ENCODE assay signal across 8 cellular contexts in genomic region chr1:23019094-23019850, GRCh38. TPM values are rescaled to one million over a fixed set of nuclear protein-coding genes. Genes with fewer than 3 reads are reported as not detected.
A peak's percentile ranks its signal among the peaks of the same experiment; 100 is the strongest.
DNase-seq lines count a peak whose midpoint lies in the region; ATAC-seq, FAIRE-seq and TF ChIP-seq lines count a peak whose summit lies in the region.

Gene KDM1A (plus strand): TSS chr1:23019468. CDS start chr1:23019597, 129 bp downstream.

- ATAC-seq in GM18868 (IDR thresholded peaks at IDR 0.05; ENCODE audit: unreplicated experiment): peak; percentile 90
- peak; percentile 94 for ATAC-seq in HG03108 (IDR thresholded peaks at IDR 0.05; ENCODE audit: unreplicated experiment)

- H3K4me3 ChIP-seq in AG04450 (ENCODE audit: low read depth, low read length) (peak within 1 kb of the TSS; percentile 86), WERI-Rb-1 (ENCODE audit: low read depth, low read length) (peak within 1 kb of the TSS; percentile 99), mammary epithelial cell (replicated peaks in 1 of 3; ENCODE audit: insufficient read depth in 1 of 3, low read depth in 2 of 3, low read length in 3 of 3) (peak within 1 kb of the TSS; percentile 81 to 99 (median 86)), iPS-20b (ENCODE audit: low read length) (peak within 1 kb of the TSS; percentile 98), small intestine (ENCODE audit: low read depth in 1 of 2, low read length in 2 of 2) (peak within 1 kb of the TSS; percentile 91 to 98)

- CTCF ChIA-PET in AG04450 (lab: Charles Lee): interaction anchor here (2.3 kb wide), 1 partner anchor 165 kb away, joined by 6 read pairs; no protein-coding TSS in a partner anchor
- CTCF ChIA-PET in mammary epithelial cell (lab: Charles Lee; ENCODE audit: low non-redundant PET): interaction anchor here (0.7 kb wide), 1 partner anchor 191 kb away, joined by 3 read pairs; no protein-coding TSS in a partner anchor

- peaks cover 50% of the 10 kb centered on the region for H3K79me2 ChIP-seq in mammary epithelial cell (ENCODE audit: insufficient read depth, low read length)

- H3K27me3 ChIP-seq in AG04450 (ENCODE audit: control insufficient read depth, insufficient read depth, low read length): no peaks in the 10 kb centered on the region
- no peaks in the 10 kb centered on the region for H3K27me3 ChIP-seq in WERI-Rb-1 (ENCODE audit: insufficient read depth, low read depth, severe bottlenecking)
- no peaks in the 10 kb centered on the region for H3K27me3 ChIP-seq in mammary epithelial cell (ENCODE audit: insufficient read depth, low read length)
- no peaks in the 10 kb centered on the region for H3K27me3 ChIP-seq in iPS-20b (ENCODE audit: insufficient read depth, low read length)
- no peaks in the 10 kb centered on the region for H3K27me3 ChIP-seq in small intestine (ENCODE audit: control insufficient read depth in 2 of 2, insufficient read depth in 2 of 2, low read length in 2 of 2)

- DNase-seq in AG04450 (ENCODE audit: low read depth, low spot score): peak; percentile 92
- peak; percentile 98 for DNase-seq in NCI-H2196 (lab: John Stamatoyannopoulos, UW; ENCODE audit: unreplicated experiment)
- DNase-seq in WERI-Rb-1: peak; percentile 99
- peak; percentile 97 for DNase-seq in mammary epithelial cell
- DNase-seq in small intestine: peak; percentile 98

- peak within 1 kb of the TSS; percentile 97 for H2AFZ ChIP-seq in mammary epithelial cell (ENCODE audit: low read depth, low read length)

- dilution Hi-C loops in mammary epithelial cell (cut with HindIII; ENCODE audit: low sequenced_read_pairs): no loop called here

- peak within 1 kb of the TSS; percentile 93 for H3K4me2 ChIP-seq in mammary epithelial cell (ENCODE audit: insufficient read depth, low read depth, low read length)

- POLR2A ChIA-PET in AG04450 (lab: Yijun Ruan, JAX): interaction anchor here (0.5 to 1.5 kb wide), 4 partner anchors 18 to 325 kb away, joined by 3 to 5 read pairs (median 4); partner anchors contain the start of gene HNRNPR

- no peaks in the 10 kb centered on the region for H3K4me1 ChIP-seq in mammary epithelial cell (ENCODE audit: insufficient read depth, low read length)
- no peaks in the 10 kb centered on the region for H3K4me1 ChIP-seq in iPS-20b (ENCODE audit: insufficient read depth, low read length)
- no peaks in the 10 kb centered on the region for H3K4me1 ChIP-seq in small intestine (ENCODE audit: control insufficient read depth in 2 of 2, insufficient read depth in 1 of 2, low read depth in 1 of 2, low read length in 1 of 2)

- BruUV-seq in mammary epithelial cell (replicated peaks; lab: Mats Ljungman, UMichigan): no TSS peak

- no peaks in the 10 kb centered on the region; the same call in 1 of the 2 replicates for H3K9me3 ChIP-seq in AG04450 (ENCODE audit: control insufficient read depth, insufficient read depth, low read length)
- peaks cover 14% of the 10 kb centered on the region for H3K9me3 ChIP-seq in WERI-Rb-1 (ENCODE audit: severe bottlenecking)
- H3K9me3 ChIP-seq in mammary epithelial cell (replicated peaks; ENCODE audit: insufficient read depth, low read length): no peaks in the 10 kb centered on the region
- H3K9me3 ChIP-seq in iPS-20b (ENCODE audit: insufficient read depth, low read depth, low read length): peaks cover 11% of the 10 kb centered on the region
- H3K9me3 ChIP-seq in small intestine (ENCODE audit: control insufficient read depth, low read depth): no peaks in the 10 kb centered on the region

- intact Hi-C loops in mammary epithelial cell (cut with micrococcal nuclease): loop anchor here (1.0 to 5.0 kb wide), 2 partner anchors 150 to 163 kb away; no protein-coding TSS in a partner anchor

- H3K27ac ChIP-seq in AG04450 (ENCODE audit: low read depth, low read length): peak within 1 kb of the TSS; percentile 55
- H3K27ac ChIP-seq in WERI-Rb-1: peak within 1 kb of the TSS; percentile 93
- H3K27ac ChIP-seq in mammary epithelial cell (ENCODE audit: insufficient read depth, low read depth, low read length): peak within 1 kb of the TSS; percentile 91
- peak within 1 kb of the TSS; percentile 43 for H3K27ac ChIP-seq in iPS-20b (ENCODE audit: low read length)
- peak within 1 kb of the TSS; percentile 94 to 96 for H3K27ac ChIP-seq in small intestine (ENCODE audit: low read depth in 1 of 2, low read length in 1 of 2)

- no peaks in the 10 kb centered on the region for H4K20me1 ChIP-seq in mammary epithelial cell (ENCODE audit: insufficient read depth, low read length)

- H3K36me3 ChIP-seq in WERI-Rb-1 (peaks cover 28% of the 10 kb centered on the region), mammary epithelial cell (ENCODE audit: insufficient read depth, low read length) (no peaks in the 10 kb centered on the region), iPS-20b (ENCODE audit: insufficient read depth, low read depth, low read length) (no peaks in the 10 kb centered on the region; the same call in 1 of the 2 replicates), small intestine (ENCODE audit: control insufficient read depth in 2 of 2, insufficient read depth in 2 of 2, low read length in 2 of 2) (no peaks in the 10 kb centered on the region)

- in situ Hi-C loops in mammary epithelial cell (cut with MboI; ENCODE audit: low sequenced_read_pairs in 2 of 2): no loop called here

- TF ChIP-seq CTCF in AG04450 (IDR thresholded peaks at IDR 0.05; ENCODE audit: low read depth, low read length) (peak; percentile 2; the same call in 1 of the 2 replicates), WERI-Rb-1 (IDR thresholded peaks at IDR 0.05; ENCODE audit: low read depth, low read length) (peak; percentile 41; the same call in 1 of the 2 replicates), mammary epithelial cell (conservative IDR thresholded peaks at IDR 0.05 in 1 of 2, IDR thresholded peaks at IDR 0.05 in 1 of 2; ENCODE audit: extremely low read depth in 1 of 2, insufficient read depth in 1 of 2, low read depth in 1 of 2, low read length in 2 of 2) (peak; percentile 19 to 25)

- FAIRE-seq in small intestine (lab: Jason Lieb, UNC): no peak

- H3K9ac ChIP-seq in mammary epithelial cell (ENCODE audit: insufficient read depth, low read length): peak within 1 kb of the TSS; percentile 80
- H3K9ac ChIP-seq in iPS-20b (ENCODE audit: low read depth, low read length): peak within 1 kb of the TSS; percentile 98

- 3% methylated on average over 16 of the region's 84 CpGs for WGBS in mammary epithelial cell (ENCODE audit: low coverage, missing lambda C conversion rate)
- 0% methylated on average over 76 to 84 of the region's 84 CpGs for WGBS in small intestine, 3 donors

RNA-seq across cellular contexts. Expression of gene KDM1A, which starts in this region (rescaled TPM):
- polyA plus RNA-seq in AG04450 (2011; rRNA removed) (89.8 and 91.8 TPM in 2 replicates), mammary epithelial cell (86.3 TPM), small intestine (10 to 100 TPM; 25.7 to 34.7 (median 30.0) TPM)
- 97.8 and 102 TPM in 2 replicates for polyA minus RNA-seq in AG04450 (2011; rRNA and poly(A)+ RNA removed)
- 10 to 100 TPM; 65.1 to 65.8 TPM for total RNA-seq in mammary epithelial cell
- polyA minus RNA-seq in mammary epithelial cell: 116 TPM

Comparison
In these comparisons a context has a peak if more than half of its experiments do, and no peak if none do; other contexts are left out.
1. Peak in every context shown above with its lines: DNase-seq, ATAC-seq, H3K4me3 ChIP-seq and H3K27ac ChIP-seq.
2. H3K27ac ChIP-seq: peak in every context shown above with its lines; median percentile 95 in small intestine; 93 in WERI-Rb-1; 91 in mammary epithelial cell; 55 in AG04450; 43 in iPS-20b.